ENCODE assay signal across 8 cellular contexts in genomic region chr11:65857500-65858353, GRCh38. TPM values are rescaled to one million over a fixed set of nuclear protein-coding genes. Genes with fewer than 3 reads are reported as not detected.
A peak's percentile ranks its signal among the peaks of the same experiment; 100 is the strongest.
DNase-seq lines count a peak whose midpoint lies in the region; ATAC-seq, FAIRE-seq and TF ChIP-seq lines count a peak whose summit lies in the region.

Gene CFL1, minus strand, starts transcription at chr11:65858180. Its CDS starts 81 bp downstream, at chr11:65858099.

- no peaks in the 10 kb centered on the region for H3K9me3 Mint-ChIP-seq in WTC11
- H3K9me3 Mint-ChIP-seq in immature natural killer cell = no peaks in the 10 kb centered on the region

- peak within 1 kb of the TSS; percentile 88 for H3K4me2 ChIP-seq in A549

- ATAC-seq in A549 = peak; percentile 1 to 4; a peak in 5 of 6 replicates
- ATAC-seq in GM18861 (IDR thresholded peaks at IDR 0.05; ENCODE audit: unreplicated experiment) = peak; percentile 41
- peak; percentile 33 for ATAC-seq in HG03103 (IDR thresholded peaks at IDR 0.05; ENCODE audit: low read depth, unreplicated experiment)
- ATAC-seq in WTC11 = peak; percentile 62

- peaks cover 23% of the 10 kb centered on the region for H3K4me1 Mint-ChIP-seq in WTC11
- H3K4me1 Mint-ChIP-seq in immature natural killer cell = peaks cover 67 to 75% of the 10 kb centered on the region in 2 donors

- peak; percentile 97 for TF ChIP-seq POLR2A in A549 (IDR thresholded peaks at IDR 0.05; ENCODE audit: low read length)

- H3K36me3 ChIP-seq in bronchial epithelial cell (ENCODE audit: control insufficient read depth, insufficient read depth, low read length) = peaks cover 43% of the 10 kb centered on the region

- CTCF ChIA-PET in A549 (lab: Yijun Ruan, JAX) (interaction anchor here (0.7 to 7.6 kb wide), 5 partner anchors 12 to 78 kb away, joined by 3 to 195 read pairs (median 3); partner anchors contain the start of genes CCDC85B, EFEMP2 and FIBP), WTC11 (lab: Charles Lee) (interaction anchor here (1.0 to 16.6 kb wide), 16 partner anchors 7 to 442 kb away, joined by 3 to 539 read pairs (median 13); partner anchors contain the start of genes AP5B1, BANF1, CCDC85B and EFEMP2)

- H3K4me1 ChIP-seq in A549 = peaks cover 33% of the 10 kb centered on the region

- H3K27ac Mint-ChIP-seq in WTC11 (peak within 1 kb of the TSS; percentile 100), immature natural killer cell (peak within 1 kb of the TSS; percentile 91 to 99 (median 98))

- WGBS in A549 (ENCODE audit: missing lambda C conversion rate) = 1% methylated on average over 35 of the region's 121 CpGs

- H3K27me3 ChIP-seq in bronchial epithelial cell (ENCODE audit: control insufficient read depth, insufficient read depth, low read length) = no peaks in the 10 kb centered on the region

- no peaks in the 10 kb centered on the region for H3K9me3 ChIP-seq in A549

- H3K27ac ChIP-seq in A549 = peak within 1 kb of the TSS; percentile 95 to 97

- no peak for TF ChIP-seq RAD21 in A549 (conservative IDR thresholded peaks at IDR 0.05 in 1 of 2, IDR thresholded peaks at IDR 0.05 in 1 of 2)

- FAIRE-seq in A549 (lab: Jason Lieb, UNC) (no peak), bronchial epithelial cell (lab: Jason Lieb, UNC) (no peak)

- peaks cover 41% of the 10 kb centered on the region for H3K36me3 Mint-ChIP-seq in WTC11
- H3K36me3 Mint-ChIP-seq in immature natural killer cell = peaks cover 18 to 35% (median 19%) of the 10 kb centered on the region in 3 donors

- TF ChIP-seq CTCF in A549 (IDR thresholded peaks at IDR 0.05) (no peak), WTC11 (IDR thresholded peaks at IDR 0.05) (no peak), bronchial epithelial cell (IDR thresholded peaks at IDR 0.05; ENCODE audit: insufficient read depth, low read length, severe bottlenecking) (no peak)

- TF ChIP-seq EP300 in A549 (IDR thresholded peaks at IDR 0.05) = no peak; a peak in 1 of 5 replicates

- H3K27me3 Mint-ChIP-seq in WTC11 (ENCODE audit: low read depth) (no peaks in the 10 kb centered on the region), immature natural killer cell (ENCODE audit: low read depth in 3 of 3) (peaks cover 10 to 30% (median 22%) of the 10 kb centered on the region in 3 donors)

- DNase-seq in A549 (ENCODE audit: low read depth in 1 of 2, low spot score in 1 of 2) (peak; percentile 90 to 99), NCI-H2227 treated with DMSO at 0.1 percent for 48 hours (lab: John Stamatoyannopoulos, UW) (peak; percentile 97), WTC11 (ENCODE audit: low spot score) (peak; percentile 98), bronchial epithelial cell (ENCODE audit: low read depth) (peak; percentile 90), immature natural killer cell (peak; percentile 95 to 96 (median 96)), smooth muscle cell of the brain vasculature (ENCODE audit: low read depth, low spot score) (peak; percentile 93)

- H3K4me3 Mint-ChIP-seq in WTC11 = peak within 1 kb of the TSS; percentile 91
- peak within 1 kb of the TSS; percentile 91 to 98 (median 94) for H3K4me3 Mint-ChIP-seq in immature natural killer cell

- POLR2A ChIA-PET in A549 (lab: Yijun Ruan, JAX) (interaction anchor here (0.5 to 3.4 kb wide), 20 partner anchors 9 to 363 kb away, joined by 3 to 36 read pairs (median 5); partner anchors contain the start of genes CCDC85B, EFEMP2, FIBP and KAT5), WTC11 (lab: Charles Lee) (interaction anchor here (0.7 to 4.2 kb wide), 12 partner anchors 11 to 358 kb away, joined by 3 to 90 read pairs (median 4); partner anchors contain the start of genes CCDC85B, CST6, EFEMP2 and FIBP)

- peak within 1 kb of the TSS; percentile 70 for H3K4me3 ChIP-seq in A549
- peak within 1 kb of the TSS; percentile 98 for H3K4me3 ChIP-seq in bronchial epithelial cell (ENCODE audit: low read depth, low read length)

TF ChIP-seq in A549, 52 proteins besides CTCF, POLR2A, EP300 and RAD21 (continues in another document):
- TF ChIP-seq, protein P1, sequence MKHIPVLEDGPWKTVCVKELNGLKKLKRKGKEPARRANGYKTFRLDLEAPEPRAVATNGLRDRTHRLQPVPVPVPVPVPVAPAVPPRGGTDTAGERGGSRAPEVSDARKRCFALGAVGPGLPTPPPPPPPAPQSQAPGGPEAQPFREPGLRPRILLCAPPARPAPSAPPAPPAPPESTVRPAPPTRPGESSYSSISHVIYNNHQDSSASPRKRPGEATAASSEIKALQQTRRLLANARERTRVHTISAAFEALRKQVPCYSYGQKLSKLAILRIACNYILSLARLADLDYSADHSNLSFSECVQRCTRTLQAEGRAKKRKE (CRISPR knock-in tag; IDR thresholded peaks at IDR 0.05; ENCODE audit: low read depth) = no peak
- TF ChIP-seq FOSB (CRISPR knock-in tag; IDR thresholded peaks at IDR 0.05) (no peak), BHLHE40 (IDR thresholded peaks at IDR 0.05; ENCODE audit: low read depth, low read length) (no peak), HOXA7 (CRISPR knock-in tag; IDR thresholded peaks at IDR 0.05) (no peak), NR3C1 (IDR thresholded peaks at IDR 0.05) (no peak), BCL3 (IDR thresholded peaks at IDR 0.05) (peak; percentile 99), ZSCAN20 (CRISPR knock-in tag; IDR thresholded peaks at IDR 0.05) (no peak), JUN (IDR thresholded peaks at IDR 0.05) (peak; percentile 96 to 99), GATA3 (IDR thresholded peaks at IDR 0.05; ENCODE audit: borderline replicate concordance) (no peak; the same call in 1 of the 2 replicates), ZNF302 (CRISPR knock-in tag; IDR thresholded peaks at IDR 0.05) (no peak)

TF ChIP-seq in WTC11, 78 proteins besides CTCF, POLR2A, EP300 and RAD21 (continues in another document):
- TF ChIP-seq, protein P2, sequence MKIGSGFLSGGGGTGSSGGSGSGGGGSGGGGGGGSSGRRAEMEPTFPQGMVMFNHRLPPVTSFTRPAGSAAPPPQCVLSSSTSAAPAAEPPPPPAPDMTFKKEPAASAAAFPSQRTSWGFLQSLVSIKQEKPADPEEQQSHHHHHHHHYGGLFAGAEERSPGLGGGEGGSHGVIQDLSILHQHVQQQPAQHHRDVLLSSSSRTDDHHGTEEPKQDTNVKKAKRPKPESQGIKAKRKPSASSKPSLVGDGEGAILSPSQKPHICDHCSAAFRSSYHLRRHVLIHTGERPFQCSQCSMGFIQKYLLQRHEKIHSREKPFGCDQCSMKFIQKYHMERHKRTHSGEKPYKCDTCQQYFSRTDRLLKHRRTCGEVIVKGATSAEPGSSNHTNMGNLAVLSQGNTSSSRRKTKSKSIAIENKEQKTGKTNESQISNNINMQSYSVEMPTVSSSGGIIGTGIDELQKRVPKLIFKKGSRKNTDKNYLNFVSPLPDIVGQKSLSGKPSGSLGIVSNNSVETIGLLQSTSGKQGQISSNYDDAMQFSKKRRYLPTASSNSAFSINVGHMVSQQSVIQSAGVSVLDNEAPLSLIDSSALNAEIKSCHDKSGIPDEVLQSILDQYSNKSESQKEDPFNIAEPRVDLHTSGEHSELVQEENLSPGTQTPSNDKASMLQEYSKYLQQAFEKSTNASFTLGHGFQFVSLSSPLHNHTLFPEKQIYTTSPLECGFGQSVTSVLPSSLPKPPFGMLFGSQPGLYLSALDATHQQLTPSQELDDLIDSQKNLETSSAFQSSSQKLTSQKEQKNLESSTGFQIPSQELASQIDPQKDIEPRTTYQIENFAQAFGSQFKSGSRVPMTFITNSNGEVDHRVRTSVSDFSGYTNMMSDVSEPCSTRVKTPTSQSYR (CRISPR knock-in tag; IDR thresholded peaks at IDR 0.05) = peak; percentile 73
- TF ChIP-seq ZNF232 (CRISPR knock-in tag; IDR thresholded peaks at IDR 0.05) = no peak
- TF ChIP-seq EMX1 (CRISPR knock-in tag; IDR thresholded peaks at IDR 0.05) = 0 out of 2 replicates have a peak, but pooled peaks have one; percentile 19
- TF ChIP-seq RELA (CRISPR knock-in tag; IDR thresholded peaks at IDR 0.05; ENCODE audit: borderline replicate concordance) = no peak
- TF ChIP-seq GABPB1 (CRISPR knock-in tag; IDR thresholded peaks at IDR 0.05) = peak; percentile 86
- TF ChIP-seq TEAD1 (CRISPR knock-in tag; IDR thresholded peaks at IDR 0.05) = peak; percentile 37; the same call in 1 of the 2 replicates
- 0 out of 2 replicates have a peak, but pooled peaks have one; percentile 32 for TF ChIP-seq TEAD4 (CRISPR knock-in tag; IDR thresholded peaks at IDR 0.05)
- TF ChIP-seq, protein P3, sequence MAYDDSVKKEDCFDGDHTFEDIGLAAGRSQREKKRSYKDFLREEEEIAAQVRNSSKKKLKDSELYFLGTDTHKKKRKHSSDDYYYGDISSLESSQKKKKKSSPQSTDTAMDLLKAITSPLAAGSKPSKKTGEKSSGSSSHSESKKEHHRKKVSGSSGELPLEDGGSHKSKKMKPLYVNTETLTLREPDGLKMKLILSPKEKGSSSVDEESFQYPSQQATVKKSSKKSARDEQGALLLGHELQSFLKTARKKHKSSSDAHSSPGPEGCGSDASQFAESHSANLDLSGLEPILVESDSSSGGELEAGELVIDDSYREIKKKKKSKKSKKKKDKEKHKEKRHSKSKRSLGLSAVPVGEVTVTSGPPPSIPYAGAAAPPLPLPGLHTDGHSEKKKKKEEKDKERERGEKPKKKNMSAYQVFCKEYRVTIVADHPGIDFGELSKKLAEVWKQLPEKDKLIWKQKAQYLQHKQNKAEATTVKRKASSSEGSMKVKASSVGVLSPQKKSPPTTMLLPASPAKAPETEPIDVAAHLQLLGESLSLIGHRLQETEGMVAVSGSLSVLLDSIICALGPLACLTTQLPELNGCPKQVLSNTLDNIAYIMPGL (CRISPR knock-in tag; IDR thresholded peaks at IDR 0.05) = no peak; the same call in 1 of the 2 replicates
- TF ChIP-seq GRHL2 (CRISPR knock-in tag; IDR thresholded peaks at IDR 0.05; ENCODE audit: insufficient replicate concordance, severe bottlenecking) = no peak

RNA-seq across cellular contexts. Expression of gene CFL1, which starts in this region (rescaled TPM):
- polyA plus RNA-seq in A549 (2011; rRNA removed) (1,346 and 1,591 TPM in 2 replicates), A549 (2017; fragmentation: RNase III; extraction: RNeasy Plus Mini Kit Qiagen cat#74134 plus additional on column Dnase treatment) (1,780 to 1,825 TPM (median 1,795 TPM) in 3 replicates), immature natural killer cell (1,000 to 10,000 TPM; 2,883 to 4,279 (median 3,963) TPM)
- 3,148 and 3,959 TPM in 2 replicates for polyA plus RNA-seq in A549 (2012; cell fraction: cytosol; rRNA removed)
- 2,297 and 3,054 TPM in 2 replicates for polyA plus RNA-seq in A549 (2012; cell fraction: nucleus; rRNA removed)
- 1,636 and 1,975 TPM in 2 replicates for polyA minus RNA-seq in A549 (2011; rRNA and poly(A)+ RNA removed)
- total RNA-seq in WTC11 (2021) (1,014 to 1,073 TPM (median 1,031 TPM) in 3 replicates), bronchial epithelial cell (764 and 971 TPM in 2 replicates)

Comparison
In these comparisons a context has a peak if more than half of its experiments do, and no peak if none do; other contexts are left out.
1. Peak in every context shown above with its lines: DNase-seq, ATAC-seq, H3K4me3 ChIP-seq and H3K27ac ChIP-seq.
2. ATAC-seq: peak in every context shown above with its lines; median percentile 62 in WTC11; 41 in GM18861; 33 in HG03103; 2 in A549.